ENCODE assay signal across 8 cellular contexts in the genomic region with DNA sequence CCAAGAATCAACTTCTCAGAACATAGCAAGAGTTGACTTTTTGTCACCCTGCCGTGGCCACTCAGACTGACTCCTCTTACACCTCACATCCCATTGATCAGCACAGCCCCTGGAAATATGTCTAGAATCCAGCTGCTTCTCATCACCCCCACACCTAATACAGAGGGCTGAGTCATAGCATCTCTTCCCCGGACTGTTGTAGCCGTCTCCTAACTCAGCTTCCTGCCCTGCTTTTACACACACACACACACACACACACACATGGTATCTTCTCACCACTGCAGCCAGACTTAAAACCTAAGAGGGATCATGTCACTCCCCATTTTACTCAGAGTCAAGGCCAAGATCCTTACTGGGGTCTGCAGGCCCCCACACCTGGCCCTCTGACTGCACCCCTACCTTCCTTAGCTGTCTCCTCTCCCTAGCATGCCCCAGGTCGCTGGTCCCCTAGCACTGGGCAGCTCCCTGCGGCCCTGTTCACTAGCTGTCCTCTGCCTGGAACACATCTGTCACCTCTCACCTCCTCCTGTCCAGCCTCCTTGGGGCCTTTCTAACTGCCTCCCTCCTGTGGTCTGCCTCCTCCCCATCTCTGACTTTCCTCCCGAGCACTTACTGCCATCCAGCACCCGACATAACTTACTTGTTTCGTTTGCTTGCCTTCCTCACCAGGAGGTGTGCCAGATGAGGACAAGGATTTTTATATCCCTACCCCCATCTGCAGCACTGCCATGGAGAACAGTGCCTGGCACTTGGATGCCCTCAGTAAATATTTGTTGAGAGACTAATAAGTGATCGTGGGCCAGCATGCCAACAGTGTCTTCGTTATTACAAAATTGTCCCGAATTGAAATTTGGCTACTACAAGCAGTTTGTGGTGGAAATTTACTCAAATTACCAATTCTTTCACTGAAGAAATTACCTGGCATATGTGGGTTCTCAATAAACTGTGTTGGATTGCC.
A peak's percentile ranks its signal among the peaks of the same experiment; 100 is the strongest.
DNase-seq lines count a peak whose midpoint lies in the region; ATAC-seq and TF ChIP-seq lines count a peak whose summit lies in the region.

No MANE protein-coding gene starts in this region.

- DNase-seq in GM04503 (ENCODE audit: low read depth), result peak; percentile 69
- peak; percentile 84 for DNase-seq in NCI-H226
- peak; percentile 93 to 96 for DNase-seq in cardiac fibroblast (ENCODE audit: low read depth in 2 of 2)
- DNase-seq in naive B cell, result no peak
- no peak for DNase-seq in glutamatergic neuron
- no peak for DNase-seq in NCI-H1092 treated with DMSO at 0.1 percent for 48 hours (lab: John Stamatoyannopoulos, UW)
- DNase-seq in NCI-H146 (lab: John Stamatoyannopoulos, UW), result no peak

- no peak for TF ChIP-seq CTCF in cardiac fibroblast (IDR thresholded peaks at IDR 0.05; ENCODE audit: low read depth, low read length)
- no peak for TF ChIP-seq CTCF in glutamatergic neuron (IDR thresholded peaks at IDR 0.05; ENCODE audit: partially characterized antibody, unreplicated experiment)

- H3K36me3 Mint-ChIP-seq in naive B cell (no peaks in the 10 kb centered on the region), glutamatergic neuron (ENCODE audit: unreplicated experiment) (no peaks in the 10 kb centered on the region)

- H3K4me3 Mint-ChIP-seq in naive B cell (peak overlapping the region in 1 of 8 donors; percentile 13), glutamatergic neuron (ENCODE audit: unreplicated experiment) (no peak overlapping the region)

- H3K27me3 Mint-ChIP-seq in naive B cell (no peaks in the 10 kb centered on the region), glutamatergic neuron (ENCODE audit: unreplicated experiment) (peaks cover 3% of the 10 kb centered on the region)

- no peak overlapping the region for H3K4me3 ChIP-seq in cardiac fibroblast (replicated peaks in 1 of 2; ENCODE audit: low read depth in 2 of 2, low read length in 2 of 2)

- H3K9me3 Mint-ChIP-seq in naive B cell, result no peaks in the 10 kb centered on the region
- H3K9me3 Mint-ChIP-seq in glutamatergic neuron (ENCODE audit: unreplicated experiment), result peaks cover 2% of the 10 kb centered on the region

- H3K27ac Mint-ChIP-seq in naive B cell (peak overlapping the region in 4 of 6 donors; percentile 18 to 87 (median 55)), glutamatergic neuron (ENCODE audit: unreplicated experiment) (no peak overlapping the region)

- ATAC-seq in naive B cell (ENCODE audit: low read depth in 2 of 2), result no peak
- no peak for ATAC-seq in HG03457 (IDR thresholded peaks at IDR 0.05; ENCODE audit: unreplicated experiment)

- H3K4me1 Mint-ChIP-seq in naive B cell (peaks cover 32 to 61% (median 52%) of the 10 kb centered on the region in 3 donors), glutamatergic neuron (ENCODE audit: low read depth, unreplicated experiment) (peaks cover 2% of the 10 kb centered on the region)

Comparison
In these comparisons a context has a peak if more than half of its experiments do, and no peak if none do; other contexts are left out.
1. DNase-seq: peak in GM04503 (single experiment), NCI-H226 (single experiment) and cardiac fibroblast (2 of 2); none in naive B cell (single experiment), glutamatergic neuron (single experiment), NCI-H1092 treated with DMSO at 0.1 percent for 48 hours (single experiment) and NCI-H146 (single experiment).